In the genomic region with DNA sequence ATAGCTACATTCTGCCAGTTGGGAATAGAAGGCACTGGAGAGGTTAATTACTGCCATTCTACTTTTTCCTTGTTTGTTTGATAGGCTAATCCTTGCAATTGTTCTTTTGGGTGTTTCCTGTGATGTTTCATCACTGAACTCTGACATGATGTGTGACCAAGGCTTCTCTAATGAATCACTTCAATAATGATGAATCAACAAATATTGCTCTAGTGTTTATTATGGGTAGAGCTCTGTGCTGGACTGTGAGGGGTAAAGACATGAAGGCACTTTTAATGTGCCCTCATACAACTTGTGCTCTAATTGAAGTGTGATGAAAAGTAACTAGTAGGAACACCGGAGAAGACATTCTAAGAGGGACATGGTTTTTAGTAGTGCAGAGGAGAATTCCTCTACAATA, we compare ENCODE assay signal across 13 cellular contexts.
A peak's percentile ranks its signal among the peaks of the same experiment; 100 is the strongest.
DNase-seq lines count a peak whose midpoint lies in the region; ATAC-seq and TF ChIP-seq lines count a peak whose summit lies in the region.
"Had no signal": no experiment of that assay in that cellular context is flagged by ENCODE, and none has a peak within 500 bp of the region (broad histone marks: within the 10 kb centered on the region; RNA-seq: fewer than 3 reads in every experiment).

No MANE protein-coding gene starts in this region.

- ATAC-seq in lower lobe of right lung = no peak
- ATAC-seq: GM23338 had no signal

- H3K4me1 ChIP-seq in lower lobe of right lung (no peaks in the 10 kb centered on the region), right atrium auricular region (no peaks in the 10 kb centered on the region)

- H3K27me3 ChIP-seq in lower lobe of right lung (ENCODE audit: low read depth) (no peaks in the 10 kb centered on the region), right atrium auricular region (no peaks in the 10 kb centered on the region)
- H3K27me3 ChIP-seq: BLaER1 had no signal

- H3K4me3 ChIP-seq in lower lobe of right lung = no peak overlapping the region
- no peak overlapping the region for H3K4me3 ChIP-seq in right atrium auricular region
- H3K4me3 ChIP-seq: BLaER1, GM23338 had no signal

- H3K9me3 ChIP-seq in lower lobe of right lung (no peaks in the 10 kb centered on the region), right atrium auricular region (no peaks in the 10 kb centered on the region)
- H3K9me3 ChIP-seq: BLaER1 had no signal

- H3K36me3 ChIP-seq in lower lobe of right lung = no peaks in the 10 kb centered on the region
- no peaks in the 10 kb centered on the region for H3K36me3 ChIP-seq in right atrium auricular region
- H3K36me3 ChIP-seq: BLaER1 had no signal

- no peak overlapping the region for H3K27ac ChIP-seq in lower lobe of right lung
- no peak overlapping the region for H3K27ac ChIP-seq in right atrium auricular region
- H3K27ac ChIP-seq: BLaER1 had no signal

- intact Hi-C loops in lower lobe of right lung (cut with DNase I) = no loop called here
- intact Hi-C loops in posterior vena cava (cut with DNase I) = no loop called here

- TF ChIP-seq CTCF in lower lobe of right lung (IDR thresholded peaks at IDR 0.05) (no peak), right atrium auricular region (IDR thresholded peaks at IDR 0.05) (no peak)

- DNase-seq in DMS53 (lab: John Stamatoyannopoulos, UW) = peak; percentile 29
- peak; percentile 8 for DNase-seq in RKO (ENCODE audit: low spot score)
- peak; percentile 41 for DNase-seq in kidney tubule cell (ENCODE audit: low spot score)
- no peak for DNase-seq in lower lobe of right lung
- DNase-seq in posterior vena cava (ENCODE audit: low spot score) = no peak
- no peak for DNase-seq in stimulated activated CD4-positive, alpha-beta T cell treated with anti-CD3 and anti-CD28 coated beads, Interleukin-15, amount 100 ng/mL, for 24 hours
- no peak for DNase-seq in right atrium auricular region (ENCODE audit: low spot score)
- DNase-seq: Calu3; CD4-positive, alpha-beta memory T cell; HCEC 1CT; KBM-7 had no signal

Comparison
In these comparisons a context has a peak if more than half of its experiments do, and no peak if none do; other contexts are left out.
1. DNase-seq: peak in DMS53 (single experiment), RKO (single experiment) and kidney tubule cell (single experiment); none in lower lobe of right lung (single experiment), posterior vena cava (single experiment), stimulated activated CD4-positive, alpha-beta T cell treated with anti-CD3 and anti-CD28 coated beads, Interleukin-15, amount 100 ng/mL, for 24 hours (single experiment) and right atrium auricular region (single experiment).